ENCODE assay signal across 1 cellular context in genomic region chr2:27211943-27212625, GRCh38.
TF ChIP-seq lines count a peak whose summit lies in the region.

Gene ATRAID, plus strand, starts transcription at chr2:27212041. Its CDS starts 328 bp downstream, at chr2:27212369.
Gene SLC5A6, minus strand, starts transcription at chr2:27212268. Its CDS starts 4,618 bp downstream, at chr2:27207650.

TF ChIP-seq in HepG2, 621 proteins besides CTCF, POLR2A, EP300 and RAD21 (continued from another document and continues in another):
- TF ChIP-seq ZNF749 (CRISPR knock-in tag; IDR thresholded peaks at IDR 0.05; ENCODE audit: borderline replicate concordance) (peak; percentile 90), GLMP (CRISPR knock-in tag; IDR thresholded peaks at IDR 0.05; ENCODE audit: borderline replicate concordance) (no peak; the same call in 1 of the 2 replicates), SNRNP70 (IDR thresholded peaks at IDR 0.05; ENCODE audit: low read depth, low read length) (no peak), SMARCC2 (IDR thresholded peaks at IDR 0.05) (no peak), ARNTL (CRISPR knock-in tag; IDR thresholded peaks at IDR 0.05) (peak; percentile 70; the same call in 1 of the 2 replicates), NFATC3 (CRISPR knock-in tag; IDR thresholded peaks at IDR 0.05) (no peak), ZNF234 (CRISPR knock-in tag; conservative IDR thresholded peaks at IDR 0.05) (peak; percentile 97; the same call in 1 of the 2 replicates), ZNF577 (CRISPR knock-in tag; IDR thresholded peaks at IDR 0.05; ENCODE audit: borderline replicate concordance, low read depth) (no peak), HOXD1 (CRISPR knock-in tag; IDR thresholded peaks at IDR 0.05) (peak; percentile 79; the same call in 1 of the 2 replicates), ZNF558 (CRISPR knock-in tag; IDR thresholded peaks at IDR 0.05; ENCODE audit: borderline replicate concordance) (peak; percentile 93; the same call in 1 of the 2 replicates), ZSCAN31 (CRISPR knock-in tag; IDR thresholded peaks at IDR 0.05; ENCODE audit: low read depth) (peak; percentile 91), MED8 (CRISPR knock-in tag; IDR thresholded peaks at IDR 0.05; ENCODE audit: insufficient replicate concordance) (peak; percentile 87), FOXP1 (IDR thresholded peaks at IDR 0.05) (no peak), FOXP1 (CRISPR knock-in tag; IDR thresholded peaks at IDR 0.05) (no peak), ZMAT5 (CRISPR knock-in tag; IDR thresholded peaks at IDR 0.05; ENCODE audit: borderline replicate concordance, low read depth) (no peak), ZMYM2 (CRISPR knock-in tag; IDR thresholded peaks at IDR 0.05) (no peak), ZFP1 (CRISPR knock-in tag; IDR thresholded peaks at IDR 0.05) (no peak), PCBP2 (optimal IDR thresholded peaks at IDR 0.05; ENCODE audit: low read depth, low read length, poor library complexity, severe bottlenecking) (no peak), CBFB (CRISPR knock-in tag; IDR thresholded peaks at IDR 0.05) (peak; percentile 44; the same call in 1 of the 2 replicates), MAFK (conservative IDR thresholded peaks at IDR 0.05 in 1 of 2, IDR thresholded peaks at IDR 0.05 in 1 of 2; ENCODE audit: low read length in 2 of 2) (no peak), ZNF350 (CRISPR knock-in tag; IDR thresholded peaks at IDR 0.05; ENCODE audit: borderline replicate concordance, low read depth) (peak; percentile 87), GZF1 (CRISPR knock-in tag; IDR thresholded peaks at IDR 0.05) (no peak; the same call in 1 of the 2 replicates), POLR2AphosphoS5 (IDR thresholded peaks at IDR 0.05; ENCODE audit: low read depth, low read length) (peak; percentile 87), MED13 (CRISPR knock-in tag; IDR thresholded peaks at IDR 0.05) (peak; percentile 73; the same call in 1 of the 2 replicates), SPEN (CRISPR knock-in tag; IDR thresholded peaks at IDR 0.05; ENCODE audit: low read depth) (peak; percentile 61; the same call in 1 of the 2 replicates), KLF12 (CRISPR knock-in tag; IDR thresholded peaks at IDR 0.05; ENCODE audit: borderline replicate concordance) (peak; percentile 87), NR1H2 (CRISPR knock-in tag; IDR thresholded peaks at IDR 0.05; ENCODE audit: borderline replicate concordance, low read depth) (peak; percentile 57; the same call in 1 of the 2 replicates), SCMH1 (CRISPR knock-in tag; IDR thresholded peaks at IDR 0.05; ENCODE audit: borderline replicate concordance) (no peak), ZNF432 (CRISPR knock-in tag; IDR thresholded peaks at IDR 0.05; ENCODE audit: borderline replicate concordance) (no peak), ZNF547 (CRISPR knock-in tag; IDR thresholded peaks at IDR 0.05) (no peak; the same call in 1 of the 2 replicates), ZNF33A (CRISPR knock-in tag; IDR thresholded peaks at IDR 0.05; ENCODE audit: borderline replicate concordance) (0 out of 2 replicates have a peak, but pooled peaks have one; percentile 50), SAP130 (CRISPR knock-in tag; IDR thresholded peaks at IDR 0.05; ENCODE audit: low read depth) (peak; percentile 79), ZNF232 (CRISPR knock-in tag; IDR thresholded peaks at IDR 0.05; ENCODE audit: borderline replicate concordance) (peak; percentile 87; the same call in 1 of the 2 replicates), POLR2AphosphoS2 (IDR thresholded peaks at IDR 0.05; ENCODE audit: low read depth, low read length) (no peak), ZNF136 (CRISPR knock-in tag; IDR thresholded peaks at IDR 0.05; ENCODE audit: low read depth) (no peak), RBFOX2 (IDR thresholded peaks at IDR 0.05; ENCODE audit: low read depth, low read length) (peak; percentile 100), NFE2L2 (IDR thresholded peaks at IDR 0.05; ENCODE audit: low read length) (no peak), ZSCAN12 (CRISPR knock-in tag; IDR thresholded peaks at IDR 0.05) (no peak; the same call in 1 of the 2 replicates), ZNF256 (CRISPR knock-in tag; conservative IDR thresholded peaks at IDR 0.05) (peak; percentile 92), TCF7L2 (IDR thresholded peaks at IDR 0.05; ENCODE audit: low read depth, low read length) (no peak), SIX1 (CRISPR knock-in tag; IDR thresholded peaks at IDR 0.05; ENCODE audit: borderline replicate concordance) (0 out of 2 replicates have a peak, but pooled peaks have one; percentile 27), FLYWCH1 (CRISPR knock-in tag; IDR thresholded peaks at IDR 0.05) (no peak), HMGA1 (CRISPR knock-in tag; conservative IDR thresholded peaks at IDR 0.05) (no peak), ZFP36L2 (CRISPR knock-in tag; IDR thresholded peaks at IDR 0.05) (peak; percentile 67; the same call in 1 of the 2 replicates), ZNF3 (CRISPR knock-in tag; IDR thresholded peaks at IDR 0.05) (no peak), ZNF777 (CRISPR knock-in tag; IDR thresholded peaks at IDR 0.05) (peak; percentile 69), MZF1 (CRISPR knock-in tag; IDR thresholded peaks at IDR 0.05; ENCODE audit: borderline replicate concordance) (no peak), ZNF441 (CRISPR knock-in tag; IDR thresholded peaks at IDR 0.05; ENCODE audit: borderline replicate concordance) (no peak; the same call in 1 of the 2 replicates), AKAP8 (CRISPR knock-in tag; IDR thresholded peaks at IDR 0.05) (no peak), LBX2 (CRISPR knock-in tag; IDR thresholded peaks at IDR 0.05; ENCODE audit: borderline replicate concordance) (no peak), REL (CRISPR knock-in tag; conservative IDR thresholded peaks at IDR 0.05) (peak; percentile 80; the same call in 1 of the 2 replicates), HMGXB4 (CRISPR knock-in tag; IDR thresholded peaks at IDR 0.05; ENCODE audit: borderline replicate concordance in 1 of 2, low read depth in 1 of 2) (peak; percentile 91 to 95), PAF1 (CRISPR knock-in tag; IDR thresholded peaks at IDR 0.05) (no peak), TAF15 (IDR thresholded peaks at IDR 0.05; ENCODE audit: low read depth, low read length, poor library complexity, severe bottlenecking) (peak; percentile 78), ZBTB8A (CRISPR knock-in tag; IDR thresholded peaks at IDR 0.05; ENCODE audit: borderline replicate concordance, low read depth) (no peak), ZNF75D (CRISPR knock-in tag; IDR thresholded peaks at IDR 0.05; ENCODE audit: borderline replicate concordance) (peak; percentile 36; the same call in 1 of the 2 replicates), PHF5A (CRISPR knock-in tag; IDR thresholded peaks at IDR 0.05; ENCODE audit: low read depth, unreplicated experiment) (peak; percentile 28), SAFB2 (CRISPR knock-in tag; IDR thresholded peaks at IDR 0.05; ENCODE audit: borderline replicate concordance, low read depth) (peak; percentile 27), GABPB1 (CRISPR knock-in tag; IDR thresholded peaks at IDR 0.05) (peak; percentile 89), ZEB1 (IDR thresholded peaks at IDR 0.05; ENCODE audit: insufficient replicate concordance, low read depth) (peak; percentile 46), GTF2F1 (IDR thresholded peaks at IDR 0.05; ENCODE audit: low read length) (peak; percentile 47; the same call in 1 of the 2 replicates), TBX2 (CRISPR knock-in tag; IDR thresholded peaks at IDR 0.05; ENCODE audit: borderline replicate concordance) (peak; percentile 90), ZNF724P (CRISPR knock-in tag; IDR thresholded peaks at IDR 0.05; ENCODE audit: borderline replicate concordance) (peak; percentile 51; the same call in 1 of the 2 replicates), ZNF841 (CRISPR knock-in tag; IDR thresholded peaks at IDR 0.05; ENCODE audit: borderline replicate concordance) (no peak), SRSF4 (IDR thresholded peaks at IDR 0.05; ENCODE audit: low read depth, low read length, poor library complexity, severe bottlenecking) (no peak), ZFP41 (CRISPR knock-in tag; IDR thresholded peaks at IDR 0.05; ENCODE audit: borderline replicate concordance) (peak; percentile 84; the same call in 1 of the 2 replicates)
- TF ChIP-seq, protein P1, sequence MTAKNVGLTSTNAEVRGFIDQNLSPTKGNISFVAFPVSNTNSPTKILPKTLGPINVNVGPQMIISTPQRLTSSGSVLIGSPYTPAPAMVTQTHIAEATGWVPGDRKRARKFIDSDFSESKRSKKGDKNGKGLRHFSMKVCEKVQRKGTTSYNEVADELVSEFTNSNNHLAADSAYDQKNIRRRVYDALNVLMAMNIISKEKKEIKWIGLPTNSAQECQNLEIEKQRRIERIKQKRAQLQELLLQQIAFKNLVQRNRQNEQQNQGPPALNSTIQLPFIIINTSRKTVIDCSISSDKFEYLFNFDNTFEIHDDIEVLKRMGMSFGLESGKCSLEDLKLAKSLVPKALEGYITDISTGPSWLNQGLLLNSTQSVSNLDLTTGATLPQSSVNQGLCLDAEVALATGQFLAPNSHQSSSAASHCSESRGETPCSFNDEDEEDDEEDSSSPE (CRISPR knock-in tag; IDR thresholded peaks at IDR 0.05): peak; percentile 73; the same call in 1 of the 2 replicates
- TF ChIP-seq, protein P2, sequence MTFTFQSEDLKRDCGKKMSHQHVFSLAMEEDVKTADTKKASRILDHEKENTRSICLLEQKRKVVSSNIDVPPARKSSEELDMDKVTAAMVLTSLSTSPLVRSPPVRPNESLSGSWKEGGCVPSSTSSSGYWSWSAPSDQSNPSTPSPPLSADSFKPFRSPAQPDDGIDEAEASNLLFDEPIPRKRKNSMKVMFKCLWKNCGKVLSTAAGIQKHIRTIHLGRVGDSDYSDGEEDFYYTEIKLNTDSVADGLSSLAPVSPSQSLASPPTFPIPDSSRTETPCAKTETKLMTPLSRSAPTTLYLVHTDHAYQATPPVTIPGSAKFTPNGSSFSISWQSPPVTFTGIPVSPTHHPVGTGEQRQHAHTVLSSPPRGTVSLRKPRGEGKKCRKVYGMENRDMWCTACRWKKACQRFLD (CRISPR knock-in tag; IDR thresholded peaks at IDR 0.05; ENCODE audit: borderline replicate concordance): no peak
- TF ChIP-seq, protein P3, sequence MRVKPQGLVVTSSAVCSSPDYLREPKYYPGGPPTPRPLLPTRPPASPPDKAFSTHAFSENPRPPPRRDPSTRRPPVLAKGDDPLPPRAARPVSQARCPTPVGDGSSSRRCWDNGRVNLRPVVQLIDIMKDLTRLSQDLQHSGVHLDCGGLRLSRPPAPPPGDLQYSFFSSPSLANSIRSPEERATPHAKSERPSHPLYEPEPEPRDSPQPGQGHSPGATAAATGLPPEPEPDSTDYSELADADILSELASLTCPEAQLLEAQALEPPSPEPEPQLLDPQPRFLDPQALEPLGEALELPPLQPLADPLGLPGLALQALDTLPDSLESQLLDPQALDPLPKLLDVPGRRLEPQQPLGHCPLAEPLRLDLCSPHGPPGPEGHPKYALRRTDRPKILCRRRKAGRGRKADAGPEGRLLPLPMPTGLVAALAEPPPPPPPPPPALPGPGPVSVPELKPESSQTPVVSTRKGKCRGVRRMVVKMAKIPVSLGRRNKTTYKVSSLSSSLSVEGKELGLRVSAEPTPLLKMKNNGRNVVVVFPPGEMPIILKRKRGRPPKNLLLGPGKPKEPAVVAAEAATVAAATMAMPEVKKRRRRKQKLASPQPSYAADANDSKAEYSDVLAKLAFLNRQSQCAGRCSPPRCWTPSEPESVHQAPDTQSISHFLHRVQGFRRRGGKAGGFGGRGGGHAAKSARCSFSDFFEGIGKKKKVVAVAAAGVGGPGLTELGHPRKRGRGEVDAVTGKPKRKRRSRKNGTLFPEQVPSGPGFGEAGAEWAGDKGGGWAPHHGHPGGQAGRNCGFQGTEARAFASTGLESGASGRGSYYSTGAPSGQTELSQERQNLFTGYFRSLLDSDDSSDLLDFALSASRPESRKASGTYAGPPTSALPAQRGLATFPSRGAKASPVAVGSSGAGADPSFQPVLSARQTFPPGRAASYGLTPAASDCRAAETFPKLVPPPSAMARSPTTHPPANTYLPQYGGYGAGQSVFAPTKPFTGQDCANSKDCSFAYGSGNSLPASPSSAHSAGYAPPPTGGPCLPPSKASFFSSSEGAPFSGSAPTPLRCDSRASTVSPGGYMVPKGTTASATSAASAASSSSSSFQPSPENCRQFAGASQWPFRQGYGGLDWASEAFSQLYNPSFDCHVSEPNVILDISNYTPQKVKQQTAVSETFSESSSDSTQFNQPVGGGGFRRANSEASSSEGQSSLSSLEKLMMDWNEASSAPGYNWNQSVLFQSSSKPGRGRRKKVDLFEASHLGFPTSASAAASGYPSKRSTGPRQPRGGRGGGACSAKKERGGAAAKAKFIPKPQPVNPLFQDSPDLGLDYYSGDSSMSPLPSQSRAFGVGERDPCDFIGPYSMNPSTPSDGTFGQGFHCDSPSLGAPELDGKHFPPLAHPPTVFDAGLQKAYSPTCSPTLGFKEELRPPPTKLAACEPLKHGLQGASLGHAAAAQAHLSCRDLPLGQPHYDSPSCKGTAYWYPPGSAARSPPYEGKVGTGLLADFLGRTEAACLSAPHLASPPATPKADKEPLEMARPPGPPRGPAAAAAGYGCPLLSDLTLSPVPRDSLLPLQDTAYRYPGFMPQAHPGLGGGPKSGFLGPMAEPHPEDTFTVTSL (CRISPR knock-in tag; IDR thresholded peaks at IDR 0.05; ENCODE audit: borderline replicate concordance): 0 out of 2 replicates have a peak, but pooled peaks have one; percentile 39
